In genomic region chr2:161370981-161371380, GRCh38 we compare ENCODE assay signal across 32 cellular contexts. TPM values are rescaled to one million over a fixed set of nuclear protein-coding genes. Genes with fewer than 3 reads are reported as not detected.
A peak's percentile ranks its signal among the peaks of the same experiment; 100 is the strongest.
DNase-seq lines count a peak whose midpoint lies in the region; ATAC-seq and TF ChIP-seq lines count a peak whose summit lies in the region.
"Had no signal": no experiment of that assay in that cellular context is flagged by ENCODE, and none has a peak within 500 bp of the region (broad histone marks: within the 10 kb centered on the region; RNA-seq: fewer than 3 reads in every experiment).

No MANE protein-coding gene starts in this region.

- H3K27me3 Mint-ChIP-seq in brain, result no peaks in the 10 kb centered on the region
- H3K27me3 Mint-ChIP-seq: effector memory CD8-positive, alpha-beta T cell; naive thymus-derived CD8-positive, alpha-beta T cell; stimulated activated naive CD8-positive, alpha-beta T cell treated with anti-CD3 and anti-CD28 coated beads, Interleukin-15, amount 100 ng/mL, for 72 hours had no signal

- H3K4me3 ChIP-seq in A673 (ENCODE audit: low read depth, low read length, poor library complexity, severe bottlenecking) (no peak overlapping the region), HUES48 (ENCODE audit: low read depth, low read length) (no peak overlapping the region), mesendoderm (ENCODE audit: low read length) (no peak overlapping the region), body of pancreas (no peak overlapping the region), lower leg skin (ENCODE audit: low read depth, poor library complexity, severe bottlenecking) (no peak overlapping the region)
- H3K4me3 ChIP-seq: A549, cardiac muscle cell, coronary artery, HAP-1, K562, ovary, tibial artery had no signal

- H2BK5ac ChIP-seq in mesendoderm (ENCODE audit: low read length), result peak overlapping the region; percentile 64

- H3K4ac ChIP-seq in mesendoderm (ENCODE audit: low read depth, low read length), result no peak overlapping the region

- TF ChIP-seq CTCF in A673 (conservative IDR thresholded peaks at IDR 0.05; ENCODE audit: low read depth, low read length) (no peak), brain (conservative IDR thresholded peaks at IDR 0.05) (no peak), body of pancreas (IDR thresholded peaks at IDR 0.05) (no peak), lower leg skin (IDR thresholded peaks at IDR 0.05) (no peak)

- TF ChIP-seq POLR2A in body of pancreas (IDR thresholded peaks at IDR 0.05) (no peak), lower leg skin (IDR thresholded peaks at IDR 0.05) (no peak)

- H3K79me2 ChIP-seq in mesendoderm (ENCODE audit: control insufficient read depth, insufficient read depth, low read length), result no peaks in the 10 kb centered on the region

- peak overlapping the region; percentile 7 to 91 (median 48) for H3K27ac Mint-ChIP-seq in brain
- H3K27ac Mint-ChIP-seq: activated T-helper 1 cell treated with anti-CD3 and anti-CD28 coated beads, Interleukin-12 subunit alpha, Interleukin-12 subunit beta, Interleukin-2, Interleukin-4 antibody, amounts not matched to agents 30 ng/mL and 10 ng/mL and 1 ng/mL, durations not matched to agents 14 hours and 24 hours and 36 hours; naive thymus-derived CD8-positive, alpha-beta T cell; stimulated activated naive CD8-positive, alpha-beta T cell treated with anti-CD3 and anti-CD28 coated beads, Interleukin-15, amount 100 ng/mL, for 72 hours had no signal

- peaks cover 11% of the 10 kb centered on the region for H3K4me1 Mint-ChIP-seq in brain
- H3K4me1 Mint-ChIP-seq: naive thymus-derived CD8-positive, alpha-beta T cell; stimulated activated naive CD8-positive, alpha-beta T cell treated with anti-CD3 and anti-CD28 coated beads, Interleukin-15, amount 100 ng/mL, for 72 hours had no signal

- CTCF ChIA-PET in A673 (lab: Charles Lee), result no interaction called here

- no peaks in the 10 kb centered on the region for H3K79me1 ChIP-seq in mesendoderm (ENCODE audit: low read length)

- peak overlapping the region; percentile 94 for H3K18ac ChIP-seq in mesendoderm (ENCODE audit: low read length)

- no peak overlapping the region for H3K56ac ChIP-seq in mesendoderm (ENCODE audit: low read length)

- H3K9ac ChIP-seq in HUES48 (ENCODE audit: low read depth, low read length) (no peak overlapping the region), mesendoderm (ENCODE audit: low read length) (no peak overlapping the region)

- WGBS in mesendoderm (ENCODE audit: extremely low coverage, insufficient coverage, low lambda C conversion rate), result no CpG with 5 or more reads among the region's 3 CpGs
- 69 to 76% methylated on average over 3 of the region's 3 CpGs for WGBS in body of pancreas, 2 donors
- 76 to 83% methylated on average over 3 of the region's 3 CpGs for WGBS in lower leg skin, 2 donors

- H3K27ac ChIP-seq in A673 (ENCODE audit: low read depth, low read length, poor library complexity, severe bottlenecking) (peak overlapping the region; percentile 48), HUES48 (ENCODE audit: low read depth, low read length) (peak overlapping the region; percentile 48), mesendoderm (ENCODE audit: low read depth, low read length) (peak overlapping the region; percentile 85), body of pancreas (no peak overlapping the region)
- H3K27ac ChIP-seq: A549, coronary artery, ovary, tibial artery had no signal

- DNase-seq in A673 (ENCODE audit: low spot score), result no peak
- peak; percentile 76 for DNase-seq in mesendoderm
- DNase-seq in activated CD4-positive, alpha-beta T cell treated with anti-CD3 and anti-CD28 coated beads, Interleukin-2, amount 50 U/mL, for 48 hours, result no peak
- no peak for DNase-seq in body of pancreas
- DNase-seq in occipital lobe (lab: John Stamatoyannopoulos, UW), result no peak
- no peak for DNase-seq in lower leg skin (ENCODE audit: low spot score in 2 of 2)
- DNase-seq: activated CD4-positive, alpha-beta T cell treated with anti-CD3 and anti-CD28 coated beads, Interleukin-2, amount 50 U/mL, for 4 hours; activated CD4-positive, CD25-positive, alpha-beta regulatory T cell; activated CD8-positive, alpha-beta memory T cell treated with anti-CD3 and anti-CD28 coated beads, Interleukin-2, amount 50 U/mL, for 4 hours; activated naive CD4-positive, alpha-beta T cell treated with anti-CD3 and anti-CD28 coated beads, Interleukin-2, amount 50 U/mL, for 16 hours; BE2C; effector memory CD8-positive, alpha-beta T cell; naive thymus-derived CD8-positive, alpha-beta T cell; NCI-H1436 treated with DMSO at 0.1 percent for 48 hours; NCI-H2171 treated with DMSO at 0.1 percent for 48 hours; NCI-H524 treated with DMSO at 0.1 percent for 48 hours; ovary; SIG-M5; small intestine; stimulated activated naive CD8-positive, alpha-beta T cell treated with anti-CD3 and anti-CD28 coated beads, Interleukin-15, amount 100 ng/mL, for 72 hours; T1000; tibial artery had no signal

- H3K4me3 Mint-ChIP-seq in brain, result peak overlapping the region in 2 of 5 experiments; percentile 70 to 71
- H3K4me3 Mint-ChIP-seq: activated T-helper 1 cell treated with anti-CD3 and anti-CD28 coated beads, Interleukin-12 subunit alpha, Interleukin-12 subunit beta, Interleukin-2, Interleukin-4 antibody, amounts not matched to agents 30 ng/mL and 10 ng/mL and 1 ng/mL, durations not matched to agents 14 hours and 24 hours and 36 hours; effector memory CD8-positive, alpha-beta T cell; naive thymus-derived CD8-positive, alpha-beta T cell; stimulated activated naive CD8-positive, alpha-beta T cell treated with anti-CD3 and anti-CD28 coated beads, Interleukin-15, amount 100 ng/mL, for 72 hours had no signal

- H4K5ac ChIP-seq in mesendoderm (ENCODE audit: low read length), result no peak overlapping the region

- H3K36me3 ChIP-seq in A673 (ENCODE audit: insufficient read depth, low read length, poor library complexity, severe bottlenecking) (peaks cover 28% of the 10 kb centered on the region), HUES48 (ENCODE audit: control insufficient read depth, insufficient read depth, low read length) (peaks cover 35% of the 10 kb centered on the region), mesendoderm (ENCODE audit: control insufficient read depth, insufficient read depth, low read length) (no peaks in the 10 kb centered on the region), body of pancreas (replicated peaks in 1 of 2; ENCODE audit: insufficient read depth in 1 of 2, low read depth in 2 of 2) (peaks cover 0 to 3% of the 10 kb centered on the region in 2 donors)
- H3K36me3 ChIP-seq: BE2C, ovary had no signal

- H3K9me3 ChIP-seq in A673 (ENCODE audit: low read depth, low read length, poor library complexity, severe bottlenecking), result no peaks in the 10 kb centered on the region
- no peaks in the 10 kb centered on the region for H3K9me3 ChIP-seq in HUES48 (ENCODE audit: control insufficient read depth, insufficient read depth, low read length)
- no peaks in the 10 kb centered on the region for H3K9me3 ChIP-seq in body of pancreas
- H3K9me3 ChIP-seq: A549, BE2C, HAP-1, ovary, tibial artery had no signal

- H3K4me1 ChIP-seq in A673 (ENCODE audit: insufficient read depth, low read length, poor library complexity, severe bottlenecking) (peaks cover 73% of the 10 kb centered on the region), HUES48 (ENCODE audit: control insufficient read depth, insufficient read depth, low read length) (peaks cover 71% of the 10 kb centered on the region), mesendoderm (ENCODE audit: control insufficient read depth, low read depth, low read length) (peaks cover 7% of the 10 kb centered on the region), body of pancreas (no peaks in the 10 kb centered on the region)
- H3K4me1 ChIP-seq: BE2C, tibial artery had no signal

- no peak overlapping the region for H2BK120ac ChIP-seq in mesendoderm (ENCODE audit: low read depth, low read length)

- intact Hi-C loops in A673 (cut with micrococcal nuclease; ENCODE audit: unreplicated experiment) (loop anchor here (2.0 kb wide), 1 partner anchor 14 kb away; no protein-coding TSS in a partner anchor), body of pancreas (cut with DNase I) (no loop called here), lower leg skin (cut with DNase I; ENCODE audit: low total_unique reads) (no loop called here)

- H3K27me3 ChIP-seq in A673 (replicated peaks; ENCODE audit: insufficient read depth, low read depth, low read length, poor library complexity) (no peaks in the 10 kb centered on the region), HUES48 (ENCODE audit: control insufficient read depth, insufficient read depth, low read length) (no peaks in the 10 kb centered on the region), mesendoderm (ENCODE audit: insufficient read depth, low read length, poor library complexity) (no peaks in the 10 kb centered on the region), body of pancreas (no peaks in the 10 kb centered on the region)
- H3K27me3 ChIP-seq: BE2C, cardiac muscle cell, ovary, tibial artery had no signal

- no peak overlapping the region for H4K8ac ChIP-seq in mesendoderm (ENCODE audit: low read depth, low read length)

- H2AK5ac ChIP-seq in mesendoderm (ENCODE audit: low read length), result no peak overlapping the region

- H3K23ac ChIP-seq in mesendoderm (ENCODE audit: low read length), result no peak overlapping the region

- H3K4me2 ChIP-seq in mesendoderm (ENCODE audit: low read length), result no peak overlapping the region
- H3K4me2 ChIP-seq: A549 had no signal

- BruUV-seq in A673 (replicated peaks; lab: Mats Ljungman, UMichigan), result no TSS peak

- H3K36me3 Mint-ChIP-seq in brain, result peaks cover 13% of the 10 kb centered on the region

- H2BK15ac ChIP-seq in mesendoderm (replicated peaks; ENCODE audit: low read depth), result no peak overlapping the region

- H3K9me3 Mint-ChIP-seq in brain, result no peaks in the 10 kb centered on the region
- H3K9me3 Mint-ChIP-seq: activated T-helper 1 cell treated with anti-CD3 and anti-CD28 coated beads, Interleukin-12 subunit alpha, Interleukin-12 subunit beta, Interleukin-2, Interleukin-4 antibody, amounts not matched to agents 30 ng/mL and 10 ng/mL and 1 ng/mL, durations not matched to agents 14 hours and 24 hours and 36 hours; effector memory CD8-positive, alpha-beta T cell; naive thymus-derived CD8-positive, alpha-beta T cell; stimulated activated naive CD8-positive, alpha-beta T cell treated with anti-CD3 and anti-CD28 coated beads, Interleukin-15, amount 100 ng/mL, for 72 hours had no signal

- POLR2A ChIA-PET in A673 (lab: Charles Lee; ENCODE audit: low non-redundant PET), result no interaction called here

- no peak for ATAC-seq in body of pancreas
- ATAC-seq: A549; effector memory CD8-positive, alpha-beta T cell; K562; naive thymus-derived CD8-positive, alpha-beta T cell; Panc1; stimulated activated naive CD8-positive, alpha-beta T cell treated with anti-CD3 and anti-CD28 coated beads, Interleukin-15, amount 100 ng/mL, for 72 hours had no signal

RNA-seq across cellular contexts. Expression of gene TBR1, which starts 45.1 kb away (rescaled TPM):
- total RNA-seq in A673 (2021), result 0.17 and 0.44 TPM in 2 replicates
- 9.4 TPM for polyA plus RNA-seq in brain (ENCODE audit: insufficient read depth, low read depth, low replicate concordance)
- 0.20 TPM for polyA plus RNA-seq in mesendoderm (2013, experiment 1 of 2)
- polyA plus RNA-seq in mesendoderm (2013, experiment 2 of 2), result 0.13 TPM
- not detected for total RNA-seq in body of pancreas
- 53.7 TPM for total RNA-seq in occipital lobe
- under 1 TPM in 1 of 4 donors, not detected in 3; 0.06 TPM for total RNA-seq in lower leg skin
- total RNA-seq: activated T-helper 1 cell treated with anti-CD3 and anti-CD28 coated beads, Interleukin-12 subunit alpha, Interleukin-12 subunit beta, Interleukin-2, Interleukin-4 antibody, amounts not matched to agents 30 ng/mL and 10 ng/mL and 1 ng/mL, durations not matched to agents 14 hours and 24 hours and 36 hours; fibroblast of villous mesenchyme; naive thymus-derived CD8-positive, alpha-beta T cell; ovary had no signal
- polyA plus RNA-seq: cardiac muscle cell; naive thymus-derived CD8-positive, alpha-beta T cell; ovary; small intestine had no signal

Comparison
In these comparisons a context has a peak if more than half of its experiments do, and no peak if none do; other contexts are left out.
1. H3K27ac ChIP-seq: peak in A673 (single experiment), HUES48 (single experiment) and mesendoderm (single experiment); none in body of pancreas (0 of 4).
2. RNA of gene TBR1, which starts 45.1 kb away (total RNA-seq): 53.7 TPM in occipital lobe (single experiment); 0.17 to 0.44 TPM in A673, not detected in body of pancreas and 0.06 TPM in lower leg skin; every median in the first group is over 10 times any median in the second.